ENCODE assay signal across 9 cellular contexts in the genomic region with DNA sequence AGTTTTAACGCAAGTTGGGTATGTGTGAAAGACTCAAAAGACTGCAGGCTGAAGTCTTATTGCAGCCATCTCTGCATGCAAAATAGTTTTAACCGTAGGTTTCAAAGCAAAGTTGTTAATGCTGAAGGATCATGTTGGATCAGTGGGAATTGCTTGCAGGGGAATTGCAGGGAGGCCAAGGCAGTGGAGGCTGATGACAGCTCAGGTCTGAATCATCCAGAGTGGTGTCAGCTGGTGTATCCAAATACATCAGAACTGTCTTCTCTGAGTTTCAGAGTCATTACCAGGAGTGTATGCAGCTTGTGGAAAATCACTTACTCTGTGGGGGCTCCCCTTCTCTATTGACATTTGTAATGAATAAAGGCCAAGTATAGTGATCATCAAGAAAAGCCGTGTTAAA.
"Had no signal": no experiment of that assay in that cellular context is flagged by ENCODE, and none has a peak within 500 bp of the region (broad histone marks: within the 10 kb centered on the region; RNA-seq: fewer than 3 reads in every experiment).

No MANE protein-coding gene starts in this region.

- H3K27me3 ChIP-seq: thyroid gland had no signal

- H3K4me3 ChIP-seq: heart right ventricle, thyroid gland had no signal

- H3K27ac ChIP-seq: heart right ventricle, thyroid gland had no signal

- ATAC-seq: effector memory CD8-positive, alpha-beta T cell had no signal

- H3K36me3 ChIP-seq: heart right ventricle, thyroid gland had no signal

- H3K9me3 ChIP-seq: thyroid gland had no signal

- DNase-seq: activated naive CD4-positive, alpha-beta T cell treated with anti-CD3 and anti-CD28 coated beads, Interleukin-2, amount 10 ng/mL, durations not matched to agents 7 days and 5 days; cortex of kidney; effector memory CD8-positive, alpha-beta T cell; erythroblast; foreskin fibroblast; heart right ventricle; stimulated activated CD4-positive, alpha-beta T cell treated with anti-CD3 and anti-CD28 coated beads, Interleukin-4, amount 100 ng/mL, for 4 hours; SW 1271; thyroid gland had no signal

- H3K4me1 ChIP-seq: heart right ventricle, thyroid gland had no signal
